ENCODE assay signal across 8 cellular contexts in the genomic region with DNA sequence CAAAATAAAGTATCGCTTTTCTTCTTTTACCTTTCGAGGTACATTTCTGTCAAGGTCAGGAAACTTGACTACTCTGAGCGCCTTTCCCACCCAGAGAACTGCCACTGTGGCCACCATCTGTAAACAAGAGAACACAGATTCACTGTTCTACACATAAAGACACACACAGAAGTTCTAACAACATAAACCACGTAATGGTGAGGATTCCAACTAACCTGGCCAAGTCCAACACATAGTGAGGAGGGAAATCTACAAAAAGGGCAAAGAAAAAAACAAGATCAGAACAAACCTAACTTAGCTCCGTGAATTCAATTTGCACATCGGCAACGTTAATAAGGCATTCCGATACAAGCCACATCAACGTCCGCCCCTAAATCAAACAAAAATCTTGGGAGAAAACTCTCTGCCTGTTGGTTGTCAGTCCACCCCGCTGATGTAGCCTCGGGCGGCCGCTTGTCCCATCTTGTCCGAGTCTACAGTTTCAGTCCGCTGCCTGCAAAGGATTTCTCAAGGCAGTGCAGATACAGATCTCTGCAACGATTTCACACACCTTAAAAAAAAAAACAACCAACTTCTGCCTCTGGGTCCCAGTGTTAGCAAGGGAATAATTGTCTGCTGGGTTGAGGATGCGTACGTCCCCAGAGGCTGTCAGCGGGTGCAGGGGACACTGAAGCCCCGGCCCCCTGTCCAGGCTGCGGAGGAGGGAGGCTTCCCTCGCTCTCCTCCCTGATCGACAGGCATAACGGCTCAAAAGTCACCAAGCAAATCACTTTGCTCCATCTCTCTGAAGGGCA. TPM values are rescaled to one million over a fixed set of nuclear protein-coding genes. Genes with fewer than 3 reads are reported as not detected.
A peak's percentile ranks its signal among the peaks of the same experiment; 100 is the strongest.
DNase-seq lines count a peak whose midpoint lies in the region; ATAC-seq, FAIRE-seq and TF ChIP-seq lines count a peak whose summit lies in the region.

No MANE protein-coding gene starts in this region.

- H3K9me2 ChIP-seq in OCI-LY1 (ENCODE audit: low read depth, low read length) = no peaks in the 10 kb centered on the region

- H3K9me3 ChIP-seq in OCI-LY1 (ENCODE audit: low read length) (no peaks in the 10 kb centered on the region), ascending aorta (no peaks in the 10 kb centered on the region), right cardiac atrium (ENCODE audit: control insufficient read depth, low read length) (no peaks in the 10 kb centered on the region), prostate gland (no peaks in the 10 kb centered on the region)

- no peak for TF ChIP-seq POLR2A in prostate gland (IDR thresholded peaks at IDR 0.05)

- 4% methylated on average over 25 of the region's 25 CpGs for WGBS in right cardiac atrium
- WGBS in prostate gland = 2% methylated on average over 25 of the region's 25 CpGs

- ATAC-seq in HG03025 (IDR thresholded peaks at IDR 0.05; ENCODE audit: low FRiP score, unreplicated experiment) (peak; percentile 39), right cardiac atrium (peak; percentile 42 to 43), GM18519 (IDR thresholded peaks at IDR 0.05; ENCODE audit: low FRiP score, unreplicated experiment) (no peak)

- H3F3A ChIP-seq in OCI-LY1 (ENCODE audit: insufficient read depth, low read length) = no peaks in the 10 kb centered on the region

- no peak for TF ChIP-seq CTCF in AG09309 (IDR thresholded peaks at IDR 0.05; ENCODE audit: control insufficient read depth, insufficient read depth, low read depth, low read length, missing control alignments)
- no peak for TF ChIP-seq CTCF in OCI-LY1 (IDR thresholded peaks at IDR 0.05; ENCODE audit: low read length)
- TF ChIP-seq CTCF in ascending aorta (IDR thresholded peaks at IDR 0.05) = no peak
- TF ChIP-seq CTCF in prostate gland (IDR thresholded peaks at IDR 0.05) = no peak

- H4K20me1 ChIP-seq in OCI-LY1 (ENCODE audit: insufficient read depth, low read length) = no peaks in the 10 kb centered on the region

- H3K36me3 ChIP-seq in OCI-LY1 (ENCODE audit: insufficient read depth, low read length) (peaks cover 26% of the 10 kb centered on the region), ascending aorta (peaks cover 16 to 17% of the 10 kb centered on the region in 2 donors), prostate gland (no peaks in the 10 kb centered on the region)

- peak overlapping the region; percentile 96 for H3K9ac ChIP-seq in OCI-LY1 (ENCODE audit: low read length)

- H3K27me3 ChIP-seq in OCI-LY1 (ENCODE audit: insufficient read depth, low read length) (no peaks in the 10 kb centered on the region), ascending aorta (no peaks in the 10 kb centered on the region), right cardiac atrium (ENCODE audit: control insufficient read depth, insufficient read depth) (no peaks in the 10 kb centered on the region), prostate gland (replicated peaks; ENCODE audit: insufficient read depth) (no peaks in the 10 kb centered on the region)

- DNase-seq in AG09309 (ENCODE audit: low read depth) (no peak), GM18507 (ENCODE audit: extremely low spot score, insufficient read length, low read depth) (peak; percentile 25), ascending aorta (ENCODE audit: low spot score in 2 of 2) (peak in 1 of 2 donors; percentile 74), right cardiac atrium (peak; percentile 34 to 64 (median 52)), prostate gland (ENCODE audit: low spot score) (peak; percentile 84)

- peak; percentile 36 for FAIRE-seq in GM18507 (lab: Jason Lieb, UNC)

- intact Hi-C loops in ascending aorta (cut with DNase I) (loop anchor here (2.0 to 5.0 kb wide), 4 partner anchors 34 to 121 kb away; no protein-coding TSS in a partner anchor), right cardiac atrium (cut with DNase I) (no loop called here), prostate gland (cut with DNase I) (loop anchor here (5.0 to 10.0 kb wide), 2 partner anchors 92 to 121 kb away; no protein-coding TSS in a partner anchor)

- H3K27ac ChIP-seq in OCI-LY1 (ENCODE audit: low read depth, low read length, poor library complexity, severe bottlenecking) (peak overlapping the region; percentile 83), ascending aorta (peak overlapping the region; percentile 93), right cardiac atrium (ENCODE audit: low read length) (peak overlapping the region; percentile 95), prostate gland (peak overlapping the region; percentile 91 to 95)

- peak overlapping the region; percentile 93 for H3K4me2 ChIP-seq in OCI-LY1 (ENCODE audit: low read length)

- peaks cover 20% of the 10 kb centered on the region for H3K4me1 ChIP-seq in OCI-LY1 (ENCODE audit: insufficient read depth, low read length, severe bottlenecking)
- peaks cover 3 to 17% of the 10 kb centered on the region in 2 donors for H3K4me1 ChIP-seq in ascending aorta
- no peaks in the 10 kb centered on the region for H3K4me1 ChIP-seq in right cardiac atrium (ENCODE audit: control insufficient read depth, insufficient read depth, low read length)
- no peaks in the 10 kb centered on the region for H3K4me1 ChIP-seq in prostate gland (replicated peaks)

- H3K4me3 ChIP-seq in AG09309 (ENCODE audit: control insufficient read depth, low read depth, low read length) (peak overlapping the region; percentile 80), OCI-LY1 (ENCODE audit: low read depth, low read length, poor library complexity, severe bottlenecking) (peak overlapping the region; percentile 76), ascending aorta (peak overlapping the region; percentile 76 to 89), right cardiac atrium (ENCODE audit: low read length) (peak overlapping the region; percentile 79), prostate gland (peak overlapping the region; percentile 57 to 89)

- peak overlapping the region; percentile 78 for H2AFZ ChIP-seq in OCI-LY1 (ENCODE audit: low read length)

- peaks cover 21% of the 10 kb centered on the region for H3K79me2 ChIP-seq in OCI-LY1 (ENCODE audit: insufficient read depth, low read length)

RNA-seq across cellular contexts. Expression of a gene that starts 1.0 kb away (rescaled TPM):
- total RNA-seq in ascending aorta = 3.7 TPM
- total RNA-seq in right cardiac atrium = 1 to 10 TPM; 3.2 to 4.6 (median 4.1) TPM
- 2.4 TPM for polyA plus RNA-seq in right cardiac atrium
- 10 to 100 TPM; 13.0 to 13.2 TPM for total RNA-seq in prostate gland

Comparison
In these comparisons a context has a peak if more than half of its experiments do, and no peak if none do; other contexts are left out.
1. intact Hi-C loops: an anchor here in ascending aorta (2.0 to 5.0 kb wide) and prostate gland (5.0 to 10.0 kb wide); none called in right cardiac atrium.